Comparison of ENCODE assay signal across 8 cellular contexts in genomic region chr12:131773582-131774221, GRCh38. TPM values are rescaled to one million over a fixed set of nuclear protein-coding genes. Genes with fewer than 3 reads are reported as not detected.
DNase-seq lines count a peak whose midpoint lies in the region; ATAC-seq and TF ChIP-seq lines count a peak whose summit lies in the region.

No MANE protein-coding gene starts in this region.

- H3K27me3 Mint-ChIP-seq in activated T-cell treated with anti-CD3 and anti-CD28 coated beads, Interleukin-2, amount 50 U/mL, for 4 hours (ENCODE audit: low read depth): no peaks in the 10 kb centered on the region
- no peaks in the 10 kb centered on the region for H3K27me3 Mint-ChIP-seq in stimulated activated memory B cell treated with anti-CD40 and anti-IgM and Interleukin-4, amounts not matched to agents 10 μg/mL and 1 μg/mL and 100 μg/mL, for 72 hours

- peaks cover 31% of the 10 kb centered on the region for H3K4me1 Mint-ChIP-seq in activated T-cell treated with anti-CD3 and anti-CD28 coated beads, Interleukin-2, amount 50 U/mL, for 4 hours (ENCODE audit: low read depth)
- H3K4me1 Mint-ChIP-seq in stimulated activated memory B cell treated with anti-CD40 and anti-IgM and Interleukin-4, amounts not matched to agents 10 μg/mL and 1 μg/mL and 100 μg/mL, for 72 hours: peaks cover 55% of the 10 kb centered on the region

- H3K27ac Mint-ChIP-seq in stimulated activated memory B cell treated with anti-CD40 and anti-IgM and Interleukin-4, amounts not matched to agents 10 μg/mL and 1 μg/mL and 100 μg/mL, for 72 hours: peak overlapping the region; percentile 97

- no peak for TF ChIP-seq POLR2A in erythroblast (IDR thresholded peaks at IDR 0.05; ENCODE audit: low read length)

- no peak for DNase-seq in activated T-cell treated with anti-CD3 and anti-CD28 coated beads, Interleukin-2, amount 50 U/mL, for 4 hours
- DNase-seq in activated T-cell treated with anti-CD3 and anti-CD28 coated beads for 4 hours (no peak), RPMI8226 (peak; percentile 82), ecto neural progenitor cell (ENCODE audit: low spot score) (no peak), OCI-M1 (lab: John Stamatoyannopoulos, UW) (no peak), erythroblast (lab: John Stamatoyannopoulos, UW) (no peak)

- peak overlapping the region; percentile 20 for H3K4me3 Mint-ChIP-seq in activated T-cell treated with anti-CD3 and anti-CD28 coated beads, Interleukin-2, amount 50 U/mL, for 4 hours
- peak overlapping the region; percentile 73 for H3K4me3 Mint-ChIP-seq in stimulated activated memory B cell treated with anti-CD40 and anti-IgM and Interleukin-4, amounts not matched to agents 10 μg/mL and 1 μg/mL and 100 μg/mL, for 72 hours

- H3K36me3 Mint-ChIP-seq in activated T-cell treated with anti-CD3 and anti-CD28 coated beads, Interleukin-2, amount 50 U/mL, for 4 hours (ENCODE audit: insufficient read depth): peaks cover 30% of the 10 kb centered on the region
- peaks cover 56% of the 10 kb centered on the region for H3K36me3 Mint-ChIP-seq in stimulated activated memory B cell treated with anti-CD40 and anti-IgM and Interleukin-4, amounts not matched to agents 10 μg/mL and 1 μg/mL and 100 μg/mL, for 72 hours

- H3K9me3 Mint-ChIP-seq in activated T-cell treated with anti-CD3 and anti-CD28 coated beads, Interleukin-2, amount 50 U/mL, for 4 hours: no peaks in the 10 kb centered on the region
- no peaks in the 10 kb centered on the region for H3K9me3 Mint-ChIP-seq in stimulated activated memory B cell treated with anti-CD40 and anti-IgM and Interleukin-4, amounts not matched to agents 10 μg/mL and 1 μg/mL and 100 μg/mL, for 72 hours

- peak; percentile 58 to 61 for ATAC-seq in activated T-cell treated with anti-CD3 and anti-CD28 coated beads, Interleukin-2, amount 50 U/mL, for 4 hours
- ATAC-seq in HG02840 (IDR thresholded peaks at IDR 0.05; ENCODE audit: low FRiP score, unreplicated experiment): peak; percentile 71
- peak; percentile 92 for ATAC-seq in stimulated activated memory B cell treated with anti-CD40 and anti-IgM and Interleukin-4, amounts not matched to agents 10 μg/mL and 1 μg/mL and 100 μg/mL, for 72 hours

RNA-seq across cellular contexts. Expression of gene MMP17, which starts 54.5 kb away (rescaled TPM):
- total RNA-seq in activated T-cell treated with anti-CD3 and anti-CD28 coated beads, Interleukin-2, amount 50 U/mL, for 4 hours: under 1 TPM; 0.28 to 0.92 (median 0.46) TPM
